ENCODE assay signal across 11 cellular contexts in the genomic region with DNA sequence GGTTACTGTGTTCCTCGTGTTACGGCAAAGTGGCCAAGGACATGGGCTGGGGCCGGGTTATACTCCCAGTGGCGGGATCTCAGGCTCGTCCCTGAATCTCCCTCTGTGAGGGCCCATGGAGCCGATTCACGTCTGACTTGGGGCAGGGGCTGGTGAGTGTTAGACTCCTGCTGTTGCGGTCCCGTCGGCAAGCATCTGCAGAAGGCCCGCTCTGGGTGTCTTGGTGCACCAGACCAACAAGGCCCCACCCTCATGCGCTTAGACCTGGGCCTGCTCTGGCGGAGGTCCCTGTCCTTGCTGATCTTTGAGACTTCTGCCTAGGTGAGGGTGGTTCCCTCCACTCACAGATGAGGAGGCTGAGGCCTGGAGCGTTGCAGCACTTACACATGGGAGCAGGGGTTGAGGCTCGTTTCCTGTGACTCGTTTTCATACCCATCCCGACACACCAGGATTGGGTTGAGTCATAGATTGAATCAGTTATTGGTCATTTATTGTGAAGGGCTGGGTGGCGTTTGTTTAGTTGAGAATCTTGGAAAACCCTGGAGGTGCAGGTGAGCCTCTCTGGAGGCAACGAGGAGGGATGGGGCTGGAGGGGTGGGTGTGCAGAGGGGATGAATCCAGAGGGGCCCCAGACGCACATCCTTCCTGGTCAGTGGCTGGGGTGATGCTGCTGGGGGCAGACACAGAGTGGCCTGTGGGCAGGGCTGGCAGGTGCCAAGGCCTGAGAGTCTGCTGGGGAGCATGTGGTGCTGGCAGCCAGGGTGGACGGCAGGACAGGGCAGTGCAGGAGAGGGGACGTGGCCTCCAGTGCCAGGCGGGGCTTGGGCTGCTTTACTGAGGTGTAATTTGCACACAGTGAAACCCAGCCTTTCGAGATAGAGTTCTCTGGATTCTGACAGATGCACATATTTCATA. TPM values are rescaled to one million over a fixed set of nuclear protein-coding genes. Genes with fewer than 3 reads are reported as not detected.
A peak's percentile ranks its signal among the peaks of the same experiment; 100 is the strongest.
DNase-seq lines count a peak whose midpoint lies in the region; ATAC-seq and TF ChIP-seq lines count a peak whose summit lies in the region.
"Had no signal": no experiment of that assay in that cellular context is flagged by ENCODE, and none has a peak within 500 bp of the region (broad histone marks: within the 10 kb centered on the region; RNA-seq: fewer than 3 reads in every experiment).

No MANE protein-coding gene starts in this region.

- H3K4me3 Mint-ChIP-seq in activated naive CD8-positive, alpha-beta T cell: no peak overlapping the region
- no peak overlapping the region for H3K4me3 Mint-ChIP-seq in activated naive CD8-positive, alpha-beta T cell treated with anti-CD3 and anti-CD28 coated beads, Interleukin-2, amount 50 U/mL, for 24 hours
- H3K4me3 Mint-ChIP-seq in stimulated activated naive B cell treated with anti-CD40 and anti-IgM and Interleukin-4, amounts not matched to agents 10 μg/mL and 1 μg/mL and 100 μg/mL, for 72 hours: peak overlapping the region; percentile 14 to 75
- H3K4me3 Mint-ChIP-seq: natural killer cell treated with Interleukin-12 subunit alpha and Interleukin-12 subunit beta and Interleukin-15 and Interleukin-18, amount 100 ng/mL, for 72 hours had no signal

- no peaks in the 10 kb centered on the region for H3K9me3 Mint-ChIP-seq in activated naive CD8-positive, alpha-beta T cell (ENCODE audit: low read depth)
- H3K9me3 Mint-ChIP-seq in activated naive CD8-positive, alpha-beta T cell treated with anti-CD3 and anti-CD28 coated beads, Interleukin-2, amount 50 U/mL, for 24 hours: no peaks in the 10 kb centered on the region
- no peaks in the 10 kb centered on the region for H3K9me3 Mint-ChIP-seq in stimulated activated naive B cell treated with anti-CD40 and anti-IgM and Interleukin-4, amounts not matched to agents 10 μg/mL and 1 μg/mL and 100 μg/mL, for 72 hours
- H3K9me3 Mint-ChIP-seq: natural killer cell treated with Interleukin-12 subunit alpha and Interleukin-12 subunit beta and Interleukin-15 and Interleukin-18, amount 100 ng/mL, for 72 hours had no signal

- ATAC-seq in activated naive CD8-positive, alpha-beta T cell treated with anti-CD3 and anti-CD28 coated beads, Interleukin-2, amount 50 U/mL, for 24 hours: no peak
- ATAC-seq in stimulated activated naive B cell treated with anti-CD40 and anti-IgM and Interleukin-4, amounts not matched to agents 10 μg/mL and 1 μg/mL and 100 μg/mL, for 72 hours (replicated peaks): no peak
- ATAC-seq in HG03354 (IDR thresholded peaks at IDR 0.05; ENCODE audit: poor library complexity, severe bottlenecking, unreplicated experiment): no peak
- ATAC-seq: natural killer cell treated with Interleukin-12 subunit alpha and Interleukin-12 subunit beta and Interleukin-15 and Interleukin-18, amount 100 ng/mL, for 72 hours; Right ventricle myocardium inferior had no signal

- no peaks in the 10 kb centered on the region for H3K27me3 Mint-ChIP-seq in activated naive CD8-positive, alpha-beta T cell
- no peaks in the 10 kb centered on the region for H3K27me3 Mint-ChIP-seq in activated naive CD8-positive, alpha-beta T cell treated with anti-CD3 and anti-CD28 coated beads, Interleukin-2, amount 50 U/mL, for 24 hours
- no peaks in the 10 kb centered on the region for H3K27me3 Mint-ChIP-seq in stimulated activated naive B cell treated with anti-CD40 and anti-IgM and Interleukin-4, amounts not matched to agents 10 μg/mL and 1 μg/mL and 100 μg/mL, for 72 hours
- H3K27me3 Mint-ChIP-seq: natural killer cell treated with Interleukin-12 subunit alpha and Interleukin-12 subunit beta and Interleukin-15 and Interleukin-18, amount 100 ng/mL, for 72 hours had no signal

- peaks cover 46% of the 10 kb centered on the region for H3K4me1 Mint-ChIP-seq in activated naive CD8-positive, alpha-beta T cell (ENCODE audit: low read depth)
- H3K4me1 Mint-ChIP-seq in activated naive CD8-positive, alpha-beta T cell treated with anti-CD3 and anti-CD28 coated beads, Interleukin-2, amount 50 U/mL, for 24 hours: peaks cover 47% of the 10 kb centered on the region
- peaks cover 41 to 60% of the 10 kb centered on the region in 2 donors for H3K4me1 Mint-ChIP-seq in stimulated activated naive B cell treated with anti-CD40 and anti-IgM and Interleukin-4, amounts not matched to agents 10 μg/mL and 1 μg/mL and 100 μg/mL, for 72 hours

- TF ChIP-seq CTCF in epithelial cell of proximal tubule (conservative IDR thresholded peaks at IDR 0.05; ENCODE audit: low read depth, low read length): no peak

- DNase-seq in activated naive CD8-positive, alpha-beta T cell treated with anti-CD3 and anti-CD28 coated beads, Interleukin-2, amount 50 U/mL, for 24 hours: no peak
- DNase-seq in RKO (ENCODE audit: low spot score): peak; percentile 83
- peak; percentile 37 for DNase-seq in epithelial cell of proximal tubule (ENCODE audit: low read depth)
- no peak for DNase-seq in stimulated activated naive B cell treated with anti-CD40 and anti-IgM and Interleukin-4, amounts not matched to agents 10 μg/mL and 1 μg/mL and 100 μg/mL, for 72 hours
- DNase-seq in NCI-H2196 treated with DMSO at 0.1 percent for 48 hours (lab: John Stamatoyannopoulos, UW; ENCODE audit: unreplicated experiment): no peak
- no peak for DNase-seq in HuH-7.5 (ENCODE audit: low spot score)
- DNase-seq: NCI-H1048 had no signal

- H3K27ac Mint-ChIP-seq in activated naive CD8-positive, alpha-beta T cell: peak overlapping the region; percentile 61
- H3K27ac Mint-ChIP-seq in activated naive CD8-positive, alpha-beta T cell treated with anti-CD3 and anti-CD28 coated beads, Interleukin-2, amount 50 U/mL, for 24 hours: no peak overlapping the region
- H3K27ac Mint-ChIP-seq in stimulated activated naive B cell treated with anti-CD40 and anti-IgM and Interleukin-4, amounts not matched to agents 10 μg/mL and 1 μg/mL and 100 μg/mL, for 72 hours: peak overlapping the region; percentile 73

- no peak overlapping the region for H3K4me3 ChIP-seq in epithelial cell of proximal tubule (ENCODE audit: low read depth, low read length)

- H3K36me3 Mint-ChIP-seq in activated naive CD8-positive, alpha-beta T cell: peaks cover 2% of the 10 kb centered on the region
- peaks cover 40% of the 10 kb centered on the region for H3K36me3 Mint-ChIP-seq in activated naive CD8-positive, alpha-beta T cell treated with anti-CD3 and anti-CD28 coated beads, Interleukin-2, amount 50 U/mL, for 24 hours (ENCODE audit: low read depth)
- peaks cover 36 to 60% of the 10 kb centered on the region in 2 donors for H3K36me3 Mint-ChIP-seq in stimulated activated naive B cell treated with anti-CD40 and anti-IgM and Interleukin-4, amounts not matched to agents 10 μg/mL and 1 μg/mL and 100 μg/mL, for 72 hours

RNA-seq across cellular contexts. Expression of a gene that starts 4.6 kb away (rescaled TPM):
- total RNA-seq in epithelial cell of proximal tubule: 102 and 151 TPM in 2 replicates

RNA-seq across cellular contexts. Expression of a gene that starts 24.8 kb away (rescaled TPM):
- total RNA-seq in epithelial cell of proximal tubule: 142 and 205 TPM in 2 replicates

RNA-seq across cellular contexts. Expression of a gene that starts 31.6 kb away (rescaled TPM):
- 10.2 and 17.9 TPM in 2 replicates for total RNA-seq in epithelial cell of proximal tubule

RNA-seq across cellular contexts. Expression of a gene that starts 36.2 kb away (rescaled TPM):
- total RNA-seq in epithelial cell of proximal tubule: 27.2 and 29.2 TPM in 2 replicates

RNA-seq across cellular contexts. Expression of a gene that starts 38.8 kb away (rescaled TPM):
- 10.6 and 10.8 TPM in 2 replicates for total RNA-seq in epithelial cell of proximal tubule

Comparison
In these comparisons a context has a peak if more than half of its experiments do, and no peak if none do; other contexts are left out.
1. H3K4me3 Mint-ChIP-seq: peak in stimulated activated naive B cell treated with anti-CD40 and anti-IgM and Interleukin-4, amounts not matched to agents 10 μg/mL and 1 μg/mL and 100 μg/mL, for 72 hours (2 of 2); none in activated naive CD8-positive, alpha-beta T cell (single experiment) and activated naive CD8-positive, alpha-beta T cell treated with anti-CD3 and anti-CD28 coated beads, Interleukin-2, amount 50 U/mL, for 24 hours (single experiment).
2. DNase-seq: peak in RKO (single experiment) and epithelial cell of proximal tubule (single experiment); none in activated naive CD8-positive, alpha-beta T cell treated with anti-CD3 and anti-CD28 coated beads, Interleukin-2, amount 50 U/mL, for 24 hours (single experiment), stimulated activated naive B cell treated with anti-CD40 and anti-IgM and Interleukin-4, amounts not matched to agents 10 μg/mL and 1 μg/mL and 100 μg/mL, for 72 hours (single experiment), NCI-H2196 treated with DMSO at 0.1 percent for 48 hours (single experiment) and HuH-7.5 (single experiment).